Comparison of ENCODE assay signal across 8 cellular contexts in the genomic region with DNA sequence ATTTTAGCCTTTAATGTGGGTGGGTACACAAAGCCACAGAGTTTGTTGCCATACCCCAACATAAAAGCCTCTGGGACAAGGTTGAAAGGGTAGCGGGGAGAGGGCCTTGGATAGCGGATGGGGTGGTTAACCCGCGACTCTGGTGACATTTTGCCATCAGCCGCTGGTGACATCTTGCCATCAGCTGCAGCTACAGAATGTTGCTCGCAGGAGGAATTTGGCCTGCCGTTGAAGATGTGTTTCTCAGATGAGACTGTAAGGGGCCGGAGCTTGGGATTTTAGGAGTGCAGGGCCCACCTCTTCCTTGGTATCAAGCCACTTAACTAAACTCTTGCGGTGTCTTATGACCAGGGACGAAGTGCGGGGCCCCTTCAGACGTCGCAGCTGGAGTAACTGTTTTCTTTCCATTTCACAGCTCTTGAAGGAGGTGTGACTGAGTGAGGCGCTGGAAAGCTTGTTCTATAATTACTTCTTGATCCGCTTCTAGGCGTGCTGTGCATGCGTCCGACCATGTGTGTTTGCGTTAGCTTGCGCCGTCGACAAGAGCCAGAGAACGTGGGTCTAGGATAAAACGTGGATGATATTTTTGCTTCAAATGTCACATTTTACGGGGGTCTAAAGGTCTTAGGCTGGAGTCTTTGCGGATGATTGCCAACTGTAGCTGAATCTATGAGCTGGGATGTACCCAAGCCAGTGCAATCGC. TPM values are rescaled to one million over a fixed set of nuclear protein-coding genes. Genes with fewer than 3 reads are reported as not detected.
DNase-seq lines count a peak whose midpoint lies in the region; ATAC-seq, FAIRE-seq and TF ChIP-seq lines count a peak whose summit lies in the region.

No MANE protein-coding gene starts in this region.

- H3K9ac ChIP-seq in HUES64 (ENCODE audit: low read depth, low read length), result peak overlapping the region; percentile 74

- H3K27ac Mint-ChIP-seq in naive B cell, result peak overlapping the region in 2 of 6 donors; percentile 25 to 44

- no peak for DNase-seq in AG10803 (ENCODE audit: low read depth)
- no peak for DNase-seq in coronary artery (ENCODE audit: low spot score)
- no peak for DNase-seq in naive B cell
- DNase-seq in cerebellum (ENCODE audit: low spot score), result no peak
- DNase-seq in COLO829 (ENCODE audit: low spot score), result no peak
- DNase-seq in KG1 (lab: John Stamatoyannopoulos, UW), result no peak
- DNase-seq in HTR-8/SVneo (ENCODE audit: insufficient read length, low spot score), result no peak

- H3K27me3 Mint-ChIP-seq in naive B cell, result peaks cover 27 to 53% (median 51%) of the 10 kb centered on the region in 3 donors

- H3K27me3 ChIP-seq in HUES64 (ENCODE audit: insufficient read depth, low read length), result peaks cover 15% of the 10 kb centered on the region; the same call in 1 of the 2 replicates

- TF ChIP-seq CTCF in AG10803 (conservative IDR thresholded peaks at IDR 0.05; ENCODE audit: low read length) (no peak), coronary artery (IDR thresholded peaks at IDR 0.05) (no peak)

- no peak for ATAC-seq in naive B cell (ENCODE audit: low read depth in 2 of 2)

- H3K4me1 ChIP-seq in HUES64 (ENCODE audit: insufficient read depth, low read length), result peaks cover 42% of the 10 kb centered on the region

- peaks cover 0 to 17% of the 10 kb centered on the region in 2 donors for H3K36me3 Mint-ChIP-seq in naive B cell

- no peak for FAIRE-seq in HTR-8/SVneo (lab: Jason Lieb, UNC)

- H3K4me3 Mint-ChIP-seq in naive B cell, result peak overlapping the region; percentile 74 to 91 (median 85)

- peaks cover 34% of the 10 kb centered on the region for H3K36me3 ChIP-seq in HUES64 (ENCODE audit: insufficient read depth, low read length)

- 49% methylated on average over 27 of the region's 27 CpGs for WGBS in HUES64

- H3K9me3 ChIP-seq in HUES64 (ENCODE audit: insufficient read depth, low read depth, low read length), result peaks cover 16% of the 10 kb centered on the region

- H3K4me1 Mint-ChIP-seq in naive B cell, result peaks cover 0 to 12% (median 11%) of the 10 kb centered on the region in 3 donors

- H3K9me3 Mint-ChIP-seq in naive B cell, result peaks cover 0 to 20% (median 6%) of the 10 kb centered on the region in 7 donors

- H3K27ac ChIP-seq in HUES64 (ENCODE audit: low read depth, low read length) (no peak overlapping the region; the same call in 1 of the 2 replicates), coronary artery (peak overlapping the region; percentile 79 to 94)

- H3K4me3 ChIP-seq in AG10803 (ENCODE audit: low read length), result peak overlapping the region; percentile 66
- peak overlapping the region; percentile 92 for H3K4me3 ChIP-seq in HUES64 (ENCODE audit: low read length)
- peak overlapping the region; percentile 90 for H3K4me3 ChIP-seq in coronary artery

RNA-seq across cellular contexts. Expression of a gene that starts 0.8 kb away (rescaled TPM):
- polyA plus RNA-seq in HUES64 (2013, experiment 1 of 2), result 42.3 TPM
- 44.6 TPM for polyA plus RNA-seq in HUES64 (2013, experiment 2 of 2)
- 1 to 10 TPM in 1 of 6 donors, under 1 TPM in 1, not detected in 4; 0.19 to 1.6 TPM for polyA plus RNA-seq in naive B cell (ENCODE audit: low read depth in 6 of 6)
- total RNA-seq in cerebellum, result 6.0 TPM
